Comparison of ENCODE assay signal across 16 cellular contexts in the genomic region with DNA sequence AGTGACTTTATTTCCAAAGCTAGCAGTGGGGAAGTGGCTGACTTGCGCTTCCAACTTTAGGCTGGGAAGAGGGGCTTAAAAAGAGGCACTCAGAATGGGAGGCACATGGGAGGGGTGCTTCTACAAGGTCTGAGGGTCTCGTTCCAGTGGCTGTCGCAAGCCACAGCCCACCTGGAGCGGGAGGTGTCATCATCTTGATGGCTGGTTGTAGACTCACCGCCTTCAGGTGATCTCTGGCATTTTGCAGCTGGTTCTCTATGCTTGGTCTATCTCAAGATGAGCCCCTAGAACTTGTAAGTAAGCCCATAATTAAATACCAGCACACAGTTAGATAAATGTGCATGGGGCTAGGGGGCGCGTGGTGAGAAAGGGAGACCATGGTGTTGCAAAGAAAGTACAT. TPM values are rescaled to one million over a fixed set of nuclear protein-coding genes. Genes with fewer than 3 reads are reported as not detected.
DNase-seq lines count a peak whose midpoint lies in the region; ATAC-seq and TF ChIP-seq lines count a peak whose summit lies in the region.
"Had no signal": no experiment of that assay in that cellular context is flagged by ENCODE, and none has a peak within 500 bp of the region (broad histone marks: within the 10 kb centered on the region; RNA-seq: fewer than 3 reads in every experiment).

No MANE protein-coding gene starts in this region.

- no peaks in the 10 kb centered on the region for H3K79me1 ChIP-seq in H9 (ENCODE audit: insufficient read depth, low read depth, low read length, poor library complexity, severe bottlenecking)
- no peaks in the 10 kb centered on the region for H3K79me1 ChIP-seq in trophoblast cell (ENCODE audit: low read length)

- no peaks in the 10 kb centered on the region; a peak in 1 of 5 replicates for H3K9me3 Mint-ChIP-seq in H9

- TF ChIP-seq CTCF in H9 (conservative IDR thresholded peaks at IDR 0.05) (no peak), smooth muscle cell (IDR thresholded peaks at IDR 0.05; ENCODE audit: borderline replicate concordance, insufficient read depth, poor library complexity, severe bottlenecking) (no peak)

- H3F3A ChIP-seq in smooth muscle cell (ENCODE audit: low read depth), result no peaks in the 10 kb centered on the region

- H2AK5ac ChIP-seq in H9 (ENCODE audit: insufficient read length, low read length) (no peak overlapping the region), trophoblast cell (ENCODE audit: low read length) (no peak overlapping the region)

- H3K79me2 ChIP-seq in H9 (ENCODE audit: insufficient read depth, low read length) (no peaks in the 10 kb centered on the region), smooth muscle cell (ENCODE audit: low read depth) (no peaks in the 10 kb centered on the region), trophoblast cell (ENCODE audit: control insufficient read depth, insufficient read depth, low read length, poor library complexity) (no peaks in the 10 kb centered on the region)

- H3K4me1 ChIP-seq in H9 (ENCODE audit: insufficient read depth, low read length) (no peaks in the 10 kb centered on the region), smooth muscle cell (ENCODE audit: low read depth) (no peaks in the 10 kb centered on the region), trophoblast cell (ENCODE audit: control insufficient read depth in 1 of 2, insufficient read depth in 2 of 2, low read length in 2 of 2) (no peaks in the 10 kb centered on the region)

- H2AFZ ChIP-seq in H9 (ENCODE audit: low read length), result no peak overlapping the region
- H2AFZ ChIP-seq in smooth muscle cell (ENCODE audit: low read depth), result no peak overlapping the region
- H2AFZ ChIP-seq in trophoblast cell (ENCODE audit: insufficient read depth, low read length, poor library complexity), result no peak overlapping the region
- H2AFZ ChIP-seq: GM23248 had no signal

- H3T11ph ChIP-seq in H9 (ENCODE audit: low read length), result no peak overlapping the region

- H3K4ac ChIP-seq in H9 (ENCODE audit: low read depth, low read length) (no peak overlapping the region), trophoblast cell (ENCODE audit: low read depth, low read length) (no peak overlapping the region)

- H3K23me2 ChIP-seq in H9 (ENCODE audit: insufficient read length, low read depth, low read length, poor library complexity, severe bottlenecking), result no peaks in the 10 kb centered on the region

- H4K20me1 ChIP-seq in H9 (ENCODE audit: control insufficient read depth, insufficient read depth, insufficient read length) (no peaks in the 10 kb centered on the region), smooth muscle cell (ENCODE audit: low read depth) (no peaks in the 10 kb centered on the region)
- H4K20me1 ChIP-seq: BLaER1 had no signal

- H3K56ac ChIP-seq in H9 (ENCODE audit: insufficient read length, low read depth, low read length), result no peak overlapping the region

- no peak overlapping the region for H3K23ac ChIP-seq in H9 (ENCODE audit: insufficient read length, low read depth, low read length)
- no peak overlapping the region for H3K23ac ChIP-seq in trophoblast cell (ENCODE audit: low read length)

- peaks cover 4% of the 10 kb centered on the region for H3K27me3 Mint-ChIP-seq in H9 (ENCODE audit: low read depth)

- no peak overlapping the region for H2BK20ac ChIP-seq in H9 (ENCODE audit: low read depth, low read length, poor library complexity, severe bottlenecking)

- H2BK12ac ChIP-seq in H9 (ENCODE audit: insufficient read length, low read depth, low read length) (no peak overlapping the region), trophoblast cell (ENCODE audit: low read length) (no peak overlapping the region)

- H4K5ac ChIP-seq in H9 (ENCODE audit: insufficient read length, low read depth, low read length), result no peak overlapping the region

- no peak overlapping the region for H2BK120ac ChIP-seq in H9 (ENCODE audit: low read depth, low read length, poor library complexity, severe bottlenecking)
- no peak overlapping the region for H2BK120ac ChIP-seq in trophoblast cell (ENCODE audit: insufficient read depth, low read length, poor library complexity)

- H3K14ac ChIP-seq in H9 (ENCODE audit: insufficient read depth, low read length) (no peak overlapping the region), trophoblast cell (ENCODE audit: low read length) (no peak overlapping the region)

- no peak overlapping the region for H3K27ac Mint-ChIP-seq in H9

- no peak overlapping the region for H4K8ac ChIP-seq in H9 (replicated peaks; ENCODE audit: insufficient read length, low read depth, low read length)
- H4K8ac ChIP-seq in trophoblast cell (ENCODE audit: low read depth, low read length), result no peak overlapping the region

- no peak overlapping the region for H4K12ac ChIP-seq in trophoblast cell (ENCODE audit: low read depth, low read length)

- H3K18ac ChIP-seq in H9 (ENCODE audit: insufficient read length, low read depth, low read length) (no peak overlapping the region), trophoblast cell (ENCODE audit: low read length) (no peak overlapping the region)

- H3K27me3 ChIP-seq in H9 (ENCODE audit: insufficient read depth, low read length) (no peaks in the 10 kb centered on the region), smooth muscle cell (ENCODE audit: low read depth) (no peaks in the 10 kb centered on the region), trophoblast cell (ENCODE audit: insufficient read depth, low read length) (no peaks in the 10 kb centered on the region)
- H3K27me3 ChIP-seq: BLaER1 had no signal

- no peak overlapping the region for H3K4me3 Mint-ChIP-seq in H9
- H3K4me3 Mint-ChIP-seq: CD4-positive, CD25-positive, alpha-beta regulatory T cell had no signal

- H3K36me3 Mint-ChIP-seq in H9 (ENCODE audit: insufficient read depth in 1 of 3, low read depth in 3 of 3), result no peaks in the 10 kb centered on the region

- DNase-seq in activated CD8-positive, alpha-beta memory T cell treated with anti-CD3 and anti-CD28 coated beads for 24 hours, result peak; percentile 28
- no peak for DNase-seq in activated CD8-positive, alpha-beta memory T cell treated with anti-CD3 and anti-CD28 coated beads, Interleukin-2, amount 50 U/mL, for 4 hours
- DNase-seq in H9 (peak; percentile 4), smooth muscle cell (lab: John Stamatoyannopoulos, UW; ENCODE audit: unreplicated experiment) (no peak), ureter (ENCODE audit: low spot score) (peak; percentile 14), trophoblast cell (no peak), NCI-H1694 treated with DMSO at 0.1 percent for 48 hours (lab: John Stamatoyannopoulos, UW) (no peak)
- DNase-seq: 8988T; AML-193; CD4-positive, CD25-positive, alpha-beta regulatory T cell; DMS 273 treated with DMSO at 0.1 percent for 48 hours; GM23248 had no signal

- H3K9ac ChIP-seq in H9 (ENCODE audit: extremely low read depth, insufficient read length, low read length) (no peak overlapping the region), smooth muscle cell (ENCODE audit: low read depth) (no peak overlapping the region), trophoblast cell (ENCODE audit: low read length) (no peak overlapping the region)
- H3K9ac ChIP-seq: BLaER1, GM23248 had no signal

- no peak overlapping the region for H2BK15ac ChIP-seq in H9 (ENCODE audit: low read depth, low read length)

- H4K91ac ChIP-seq in H9 (ENCODE audit: insufficient read length, low read depth, low read length) (no peak overlapping the region), trophoblast cell (ENCODE audit: low read depth, low read length) (no peak overlapping the region)

- H3K4me3 ChIP-seq in smooth muscle cell (no peak overlapping the region), trophoblast cell (ENCODE audit: low read depth, low read length) (no peak overlapping the region)
- H3K4me3 ChIP-seq: BLaER1, GM23248 had no signal

- H2BK5ac ChIP-seq in H9 (ENCODE audit: insufficient read length, low read length), result no peak overlapping the region
- no peak overlapping the region for H2BK5ac ChIP-seq in trophoblast cell (ENCODE audit: low read depth, low read length, poor library complexity)

- H3K9me3 ChIP-seq in H9 (ENCODE audit: control insufficient read depth, low read depth, low read length) (no peaks in the 10 kb centered on the region), smooth muscle cell (replicated peaks; ENCODE audit: low read depth) (no peaks in the 10 kb centered on the region), trophoblast cell (ENCODE audit: insufficient read depth, low read depth, low read length) (peaks cover 5% of the 10 kb centered on the region)

- WGBS in H9 (ENCODE audit: extremely low coverage, insufficient read length, low lambda C conversion rate), result no CpG with 5 or more reads among the region's 7 CpGs
- 98% methylated on average over 7 of the region's 7 CpGs for WGBS in smooth muscle cell (ENCODE audit: low lambda C conversion rate)
- no CpG with 5 or more reads among the region's 7 CpGs for WGBS in trophoblast cell (ENCODE audit: extremely low coverage, insufficient coverage, insufficient read length)

- peaks cover 2 to 3% of the 10 kb centered on the region in 2 experiments; a peak in 2 of 4 replicates for H3K4me1 Mint-ChIP-seq in H9
- H3K4me1 Mint-ChIP-seq: CD4-positive, CD25-positive, alpha-beta regulatory T cell had no signal

- H3K27ac ChIP-seq in H9 (ENCODE audit: insufficient read length, low read depth, low read length) (no peak overlapping the region), smooth muscle cell (ENCODE audit: low read depth) (no peak overlapping the region), trophoblast cell (ENCODE audit: low read depth, low read length) (no peak overlapping the region)
- H3K27ac ChIP-seq: BLaER1, GM23248 had no signal

- H3K4me2 ChIP-seq in H9 (ENCODE audit: insufficient read depth, insufficient read length, low read length) (no peak overlapping the region), smooth muscle cell (peak overlapping the region; percentile 16), trophoblast cell (ENCODE audit: low read length) (no peak overlapping the region)
- H3K4me2 ChIP-seq: BLaER1 had no signal

- H3K36me3 ChIP-seq in smooth muscle cell (ENCODE audit: low read depth), result no peaks in the 10 kb centered on the region
- no peaks in the 10 kb centered on the region for H3K36me3 ChIP-seq in trophoblast cell (ENCODE audit: control insufficient read depth in 1 of 2, insufficient read depth in 2 of 2, low read length in 2 of 2)
- H3K36me3 ChIP-seq: BLaER1 had no signal

- no peak for ATAC-seq in HG03039 (IDR thresholded peaks at IDR 0.05; ENCODE audit: unreplicated experiment)
- ATAC-seq: HepG2 had no signal

RNA-seq across cellular contexts. Expression of gene TEX29, which starts 9.2 kb away (rescaled TPM):
- total RNA-seq in H9 (2021), result 0.33 TPM in 1 of 2 replicates, not detected in the other
- 1.0 TPM in 1 of 2 replicates, not detected in the other for total RNA-seq in smooth muscle cell
- polyA plus RNA-seq in smooth muscle cell, result 4.4 and 6.1 TPM in 2 replicates
- not detected for total RNA-seq in ureter
- polyA plus RNA-seq in trophoblast cell (2013), result 0.17 and 0.30 TPM in 2 replicates
- total RNA-seq: CD4-positive, CD25-positive, alpha-beta regulatory T cell; Daoy; GM23248 had no signal
- polyA plus RNA-seq: CD4-positive, CD25-positive, alpha-beta regulatory T cell had no signal

Comparison
In these comparisons a context has a peak if more than half of its experiments do, and no peak if none do; other contexts are left out.
1. DNase-seq: peak in activated CD8-positive, alpha-beta memory T cell treated with anti-CD3 and anti-CD28 coated beads for 24 hours (single experiment), H9 (single experiment) and ureter (single experiment); none in activated CD8-positive, alpha-beta memory T cell treated with anti-CD3 and anti-CD28 coated beads, Interleukin-2, amount 50 U/mL, for 4 hours (single experiment), smooth muscle cell (single experiment), trophoblast cell (0 of 2) and NCI-H1694 treated with DMSO at 0.1 percent for 48 hours (single experiment).